Comparison of ENCODE assay signal across 1 cellular context in the genomic region with DNA sequence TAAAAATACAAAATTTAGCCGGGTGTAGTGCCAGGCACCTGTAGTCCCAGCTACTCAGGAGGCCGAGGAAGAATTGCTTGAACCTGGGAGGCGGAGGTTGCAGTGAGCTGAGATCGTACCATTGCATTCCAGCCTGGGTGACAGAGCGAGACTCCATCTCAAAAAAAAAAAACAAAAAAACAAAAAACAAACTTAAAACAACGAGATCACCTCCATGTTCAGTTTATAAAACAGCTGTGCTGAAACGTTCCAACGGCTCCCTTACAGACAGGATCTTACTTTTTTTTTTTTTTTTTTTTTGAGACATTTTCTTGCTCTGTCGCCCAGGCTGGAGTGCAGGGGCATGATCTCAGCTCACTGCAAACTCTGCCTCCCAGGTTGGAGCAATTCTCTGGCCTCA. TPM values are rescaled to one million over a fixed set of nuclear protein-coding genes. Genes with fewer than 3 reads are reported as not detected.
"Had no signal": no experiment of that assay in that cellular context is flagged by ENCODE, and none has a peak within 500 bp of the region (broad histone marks: within the 10 kb centered on the region; RNA-seq: fewer than 3 reads in every experiment).

No MANE protein-coding gene starts in this region.

RNA-seq across cellular contexts. Expression of a gene that starts 43.5 kb away (rescaled TPM):
- total RNA-seq: mammary epithelial cell had no signal
